Comparison of ENCODE assay signal across 28 cellular contexts in genomic region chr1:68889471-68889870, GRCh38.
"Had no signal": no experiment of that assay in that cellular context is flagged by ENCODE, and none has a peak within 500 bp of the region (broad histone marks: within the 10 kb centered on the region; RNA-seq: fewer than 3 reads in every experiment).

No MANE protein-coding gene starts in this region.

- ATAC-seq: activated CD8-positive, alpha-beta T cell treated with anti-CD3 and anti-CD28 coated beads for 36 hours; body of pancreas; PC-3; Right ventricle myocardium inferior had no signal

- H3K27me3 ChIP-seq: body of pancreas, breast epithelium, MG63, Peyer's patch had no signal

- FAIRE-seq: astrocyte, TTC549 had no signal

- H3K27ac ChIP-seq: body of pancreas, breast epithelium, Peyer's patch, SJCRH30, SK-N-MC had no signal

- H3K36me3 ChIP-seq: breast epithelium, MG63, Peyer's patch, SJCRH30 had no signal

- H3K4me3 ChIP-seq: body of pancreas, breast epithelium, MG63, Peyer's patch, SJCRH30, SK-N-MC had no signal

- DNase-seq: activated CD4-positive, alpha-beta T cell treated with anti-CD3 and anti-CD28 coated beads, Interleukin-2, amount 10 ng/mL, durations not matched to agents 24 days and 14 days; activated CD4-positive, alpha-beta T cell treated with anti-CD3 and anti-CD28 coated beads, Interleukin-2, amount 50 U/mL, for 4 hours; activated CD8-positive, alpha-beta T cell treated with anti-CD3 and anti-CD28 coated beads for 36 hours; activated gamma-delta T cell; activated naive CD4-positive, alpha-beta T cell treated with Interleukin-2 at 50 U/mL for 16 hours; activated naive CD8-positive, alpha-beta T cell treated with anti-CD3 and anti-CD28 coated beads, Interleukin-2, amount 10 ng/mL, durations not matched to agents 7 days and 5 days; activated T-cell treated with anti-CD3 and anti-CD28 coated beads, Interleukin-2, amount 50 U/mL, for 24 hours; body of pancreas; Kasumi-1; KG1; MG63; NCI-H1048; NCI-H1105 treated with DMSO at 0.1 percent for 48 hours; NCI-H1436; NCI-H1694; NCI-H1930; NCI-H2081 treated with DMSO at 0.1 percent for 48 hours; NCI-H345; NCI-H524 treated with DMSO at 0.1 percent for 48 hours; PC-3; Peyer's patch; RPMI8226; SJCRH30 had no signal

- H3K9me3 ChIP-seq: body of pancreas, breast epithelium, MG63, Peyer's patch, SJCRH30 had no signal

- H3K4me1 ChIP-seq: body of pancreas, breast epithelium, Peyer's patch, SJCRH30 had no signal
